Comparison of ENCODE assay signal across 1 cellular context in the genomic region with DNA sequence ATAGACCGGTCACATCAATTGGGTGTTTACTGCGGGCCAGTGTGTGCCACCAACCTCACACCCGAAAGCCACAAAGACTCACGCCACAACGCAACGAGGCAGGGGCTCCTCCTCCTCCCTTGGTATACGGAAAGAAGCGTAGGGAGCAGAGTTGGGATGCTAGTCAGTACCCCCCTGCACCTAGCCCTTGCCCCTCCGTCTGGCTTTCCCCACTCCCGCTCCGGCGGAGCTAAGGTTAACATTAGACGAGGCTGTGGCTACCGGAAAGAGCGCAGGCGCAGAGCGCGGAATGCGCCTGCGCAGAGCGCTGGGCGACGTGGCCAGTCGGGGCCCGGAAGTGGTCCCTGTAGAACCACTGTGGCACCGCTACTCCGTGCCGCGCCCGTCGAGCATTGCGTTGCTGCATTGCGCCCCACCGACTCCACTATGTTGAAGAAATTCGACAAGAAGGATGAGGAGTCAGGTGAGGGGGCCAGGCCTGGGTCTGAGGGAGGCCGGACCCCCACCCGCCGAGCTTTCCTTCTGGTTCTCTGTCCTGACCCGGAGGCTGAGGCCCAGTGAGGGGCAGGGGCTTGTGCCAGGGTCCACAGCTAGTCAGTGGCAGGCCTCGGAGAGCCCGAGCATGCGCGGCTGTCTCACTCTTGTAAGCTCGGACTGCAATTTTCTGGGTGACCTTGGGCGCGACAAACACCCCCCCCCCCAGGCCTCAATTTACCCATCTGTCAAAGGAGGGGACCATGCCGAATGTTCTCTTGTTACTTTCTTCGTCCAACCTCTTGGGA.
A peak's percentile ranks its signal among the peaks of the same experiment; 100 is the strongest.
TF ChIP-seq lines count a peak whose summit lies in the region.

A gene with protein sequence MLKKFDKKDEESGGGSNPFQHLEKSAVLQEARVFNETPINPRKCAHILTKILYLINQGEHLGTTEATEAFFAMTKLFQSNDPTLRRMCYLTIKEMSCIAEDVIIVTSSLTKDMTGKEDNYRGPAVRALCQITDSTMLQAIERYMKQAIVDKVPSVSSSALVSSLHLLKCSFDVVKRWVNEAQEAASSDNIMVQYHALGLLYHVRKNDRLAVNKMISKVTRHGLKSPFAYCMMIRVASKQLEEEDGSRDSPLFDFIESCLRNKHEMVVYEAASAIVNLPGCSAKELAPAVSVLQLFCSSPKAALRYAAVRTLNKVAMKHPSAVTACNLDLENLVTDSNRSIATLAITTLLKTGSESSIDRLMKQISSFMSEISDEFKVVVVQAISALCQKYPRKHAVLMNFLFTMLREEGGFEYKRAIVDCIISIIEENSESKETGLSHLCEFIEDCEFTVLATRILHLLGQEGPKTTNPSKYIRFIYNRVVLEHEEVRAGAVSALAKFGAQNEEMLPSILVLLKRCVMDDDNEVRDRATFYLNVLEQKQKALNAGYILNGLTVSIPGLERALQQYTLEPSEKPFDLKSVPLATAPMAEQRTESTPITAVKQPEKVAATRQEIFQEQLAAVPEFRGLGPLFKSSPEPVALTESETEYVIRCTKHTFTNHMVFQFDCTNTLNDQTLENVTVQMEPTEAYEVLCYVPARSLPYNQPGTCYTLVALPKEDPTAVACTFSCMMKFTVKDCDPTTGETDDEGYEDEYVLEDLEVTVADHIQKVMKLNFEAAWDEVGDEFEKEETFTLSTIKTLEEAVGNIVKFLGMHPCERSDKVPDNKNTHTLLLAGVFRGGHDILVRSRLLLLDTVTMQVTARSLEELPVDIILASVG (plus strand): TSS at position 323 of the 782 bp plus-strand sequence. CDS start 104 bp downstream, at position 427.

TF ChIP-seq in HepG2, 621 proteins besides CTCF, POLR2A, EP300 and RAD21 (continued from another document and continues in another):
- TF ChIP-seq NFYC (CRISPR knock-in tag; IDR thresholded peaks at IDR 0.05) (no peak; the same call in 1 of the 2 replicates), TRIM24 (CRISPR knock-in tag; IDR thresholded peaks at IDR 0.05) (no peak), ELF1 (CRISPR knock-in tag; IDR thresholded peaks at IDR 0.05) (peak; percentile 97), SSRP1 (CRISPR knock-in tag; IDR thresholded peaks at IDR 0.05) (no peak), SRSF9 (IDR thresholded peaks at IDR 0.05; ENCODE audit: borderline replicate concordance, insufficient read depth, low read depth, low read length, poor library complexity, severe bottlenecking) (no peak), ZNF501 (CRISPR knock-in tag; IDR thresholded peaks at IDR 0.05) (peak; percentile 84), KDM5A (IDR thresholded peaks at IDR 0.05; ENCODE audit: borderline replicate concordance, low read length) (peak; percentile 74; the same call in 1 of the 2 replicates), SP4 (CRISPR knock-in tag; IDR thresholded peaks at IDR 0.05) (peak; percentile 16; the same call in 1 of the 2 replicates), ERF (CRISPR knock-in tag; IDR thresholded peaks at IDR 0.05) (peak; percentile 74), ZIK1 (CRISPR knock-in tag; IDR thresholded peaks at IDR 0.05; ENCODE audit: borderline replicate concordance, low read depth) (0 out of 2 replicates have a peak, but pooled peaks have one; percentile 22), SPEN (CRISPR knock-in tag; IDR thresholded peaks at IDR 0.05; ENCODE audit: low read depth) (peak; percentile 80), ZNF563 (CRISPR knock-in tag; IDR thresholded peaks at IDR 0.05) (peak; percentile 86), FOXA3 (CRISPR knock-in tag; IDR thresholded peaks at IDR 0.05) (peak; percentile 22), KAT8 (CRISPR knock-in tag; IDR thresholded peaks at IDR 0.05) (peak; percentile 95), XBP1 (CRISPR knock-in tag; IDR thresholded peaks at IDR 0.05) (peak; percentile 56; the same call in 1 of the 2 replicates), SIX4 (CRISPR knock-in tag; IDR thresholded peaks at IDR 0.05) (peak; percentile 29; the same call in 1 of the 2 replicates), TAF1 (CRISPR knock-in tag; IDR thresholded peaks at IDR 0.05) (peak; percentile 89), ZNF335 (CRISPR knock-in tag; IDR thresholded peaks at IDR 0.05) (no peak; the same call in 1 of the 2 replicates), REL (CRISPR knock-in tag; conservative IDR thresholded peaks at IDR 0.05) (no peak), HDAC1 (CRISPR knock-in tag; IDR thresholded peaks at IDR 0.05) (peak; percentile 69; the same call in 1 of the 2 replicates), DNMT3B (CRISPR knock-in tag; conservative IDR thresholded peaks at IDR 0.05) (0 out of 2 replicates have a peak, but pooled peaks have one; percentile 6), ZNF883 (CRISPR knock-in tag; IDR thresholded peaks at IDR 0.05; ENCODE audit: not compliant biosample characterization) (peak; percentile 70), PCBP1 (IDR thresholded peaks at IDR 0.05; ENCODE audit: borderline replicate concordance, low read depth, low read length) (peak; percentile 60; the same call in 1 of the 2 replicates), ZNF124 (CRISPR knock-in tag; IDR thresholded peaks at IDR 0.05) (peak; percentile 46; the same call in 1 of the 2 replicates), DMAP1 (CRISPR knock-in tag; IDR thresholded peaks at IDR 0.05) (peak; percentile 99), GZF1 (CRISPR knock-in tag; IDR thresholded peaks at IDR 0.05) (peak; percentile 62), MYC (CRISPR knock-in tag; IDR thresholded peaks at IDR 0.05; ENCODE audit: borderline replicate concordance) (peak; percentile 75; the same call in 1 of the 2 replicates), AGO2 (optimal IDR thresholded peaks at IDR 0.05; ENCODE audit: low read depth, low read length) (peak; percentile 73), RFX5 (IDR thresholded peaks at IDR 0.05; ENCODE audit: low read depth, low read length) (no peak), ZNF766 (CRISPR knock-in tag; IDR thresholded peaks at IDR 0.05; ENCODE audit: borderline replicate concordance) (0 out of 2 replicates have a peak, but pooled peaks have one; percentile 5), ZNF468 (CRISPR knock-in tag; IDR thresholded peaks at IDR 0.05) (no peak), HIVEP1 (CRISPR knock-in tag; IDR thresholded peaks at IDR 0.05) (0 out of 2 replicates have a peak, but pooled peaks have one; percentile 9), SAP130 (CRISPR knock-in tag; IDR thresholded peaks at IDR 0.05; ENCODE audit: low read depth) (peak; percentile 93)
- TF ChIP-seq, protein P1, sequence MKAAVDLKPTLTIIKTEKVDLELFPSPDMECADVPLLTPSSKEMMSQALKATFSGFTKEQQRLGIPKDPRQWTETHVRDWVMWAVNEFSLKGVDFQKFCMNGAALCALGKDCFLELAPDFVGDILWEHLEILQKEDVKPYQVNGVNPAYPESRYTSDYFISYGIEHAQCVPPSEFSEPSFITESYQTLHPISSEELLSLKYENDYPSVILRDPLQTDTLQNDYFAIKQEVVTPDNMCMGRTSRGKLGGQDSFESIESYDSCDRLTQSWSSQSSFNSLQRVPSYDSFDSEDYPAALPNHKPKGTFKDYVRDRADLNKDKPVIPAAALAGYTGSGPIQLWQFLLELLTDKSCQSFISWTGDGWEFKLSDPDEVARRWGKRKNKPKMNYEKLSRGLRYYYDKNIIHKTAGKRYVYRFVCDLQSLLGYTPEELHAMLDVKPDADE (CRISPR knock-in tag; IDR thresholded peaks at IDR 0.05), result 0 out of 2 replicates have a peak, but pooled peaks have one; percentile 48
- TF ChIP-seq, protein P2, sequence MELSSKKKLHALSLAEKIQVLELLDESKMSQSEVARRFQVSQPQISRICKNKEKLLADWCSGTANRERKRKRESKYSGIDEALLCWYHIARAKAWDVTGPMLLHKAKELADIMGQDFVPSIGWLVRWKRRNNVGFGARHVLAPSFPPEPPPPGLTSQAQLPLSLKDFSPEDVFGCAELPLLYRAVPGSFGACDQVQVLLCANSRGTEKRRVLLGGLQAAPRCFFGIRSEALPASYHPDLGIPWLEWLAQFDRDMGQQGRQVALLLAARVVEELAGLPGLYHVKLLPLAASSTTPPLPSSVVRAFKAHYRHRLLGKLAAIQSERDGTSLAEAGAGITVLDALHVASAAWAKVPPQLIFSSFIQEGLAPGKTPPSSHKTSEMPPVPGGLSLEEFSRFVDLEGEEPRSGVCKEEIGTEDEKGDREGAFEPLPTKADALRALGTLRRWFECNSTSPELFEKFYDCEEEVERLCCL (CRISPR knock-in tag; IDR thresholded peaks at IDR 0.05; ENCODE audit: borderline replicate concordance), result 0 out of 2 replicates have a peak, but pooled peaks have one; percentile 81
- TF ChIP-seq, protein P3, sequence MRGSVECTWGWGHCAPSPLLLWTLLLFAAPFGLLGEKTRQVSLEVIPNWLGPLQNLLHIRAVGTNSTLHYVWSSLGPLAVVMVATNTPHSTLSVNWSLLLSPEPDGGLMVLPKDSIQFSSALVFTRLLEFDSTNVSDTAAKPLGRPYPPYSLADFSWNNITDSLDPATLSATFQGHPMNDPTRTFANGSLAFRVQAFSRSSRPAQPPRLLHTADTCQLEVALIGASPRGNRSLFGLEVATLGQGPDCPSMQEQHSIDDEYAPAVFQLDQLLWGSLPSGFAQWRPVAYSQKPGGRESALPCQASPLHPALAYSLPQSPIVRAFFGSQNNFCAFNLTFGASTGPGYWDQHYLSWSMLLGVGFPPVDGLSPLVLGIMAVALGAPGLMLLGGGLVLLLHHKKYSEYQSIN (CRISPR knock-in tag; IDR thresholded peaks at IDR 0.05; ENCODE audit: borderline replicate concordance), result no peak
- TF ChIP-seq, protein P4, sequence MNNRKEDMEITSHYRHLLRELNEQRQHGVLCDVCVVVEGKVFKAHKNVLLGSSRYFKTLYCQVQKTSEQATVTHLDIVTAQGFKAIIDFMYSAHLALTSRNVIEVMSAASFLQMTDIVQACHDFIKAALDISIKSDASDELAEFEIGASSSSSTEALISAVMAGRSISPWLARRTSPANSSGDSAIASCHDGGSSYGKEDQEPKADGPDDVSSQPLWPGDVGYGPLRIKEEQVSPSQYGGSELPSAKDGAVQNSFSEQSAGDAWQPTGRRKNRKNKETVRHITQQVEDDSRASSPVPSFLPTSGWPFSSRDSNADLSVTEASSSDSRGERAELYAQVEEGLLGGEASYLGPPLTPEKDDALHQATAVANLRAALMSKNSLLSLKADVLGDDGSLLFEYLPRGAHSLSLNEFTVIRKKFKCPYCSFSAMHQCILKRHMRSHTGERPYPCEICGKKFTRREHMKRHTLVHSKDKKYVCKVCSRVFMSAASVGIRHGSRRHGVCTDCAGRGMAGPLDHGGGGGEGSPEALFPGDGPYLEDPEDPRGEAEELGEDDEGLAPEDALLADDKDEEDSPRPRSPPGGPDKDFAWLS (CRISPR knock-in tag; IDR thresholded peaks at IDR 0.05; ENCODE audit: borderline replicate concordance), result 0 out of 2 replicates have a peak, but pooled peaks have one; percentile 22
- TF ChIP-seq, protein P5, sequence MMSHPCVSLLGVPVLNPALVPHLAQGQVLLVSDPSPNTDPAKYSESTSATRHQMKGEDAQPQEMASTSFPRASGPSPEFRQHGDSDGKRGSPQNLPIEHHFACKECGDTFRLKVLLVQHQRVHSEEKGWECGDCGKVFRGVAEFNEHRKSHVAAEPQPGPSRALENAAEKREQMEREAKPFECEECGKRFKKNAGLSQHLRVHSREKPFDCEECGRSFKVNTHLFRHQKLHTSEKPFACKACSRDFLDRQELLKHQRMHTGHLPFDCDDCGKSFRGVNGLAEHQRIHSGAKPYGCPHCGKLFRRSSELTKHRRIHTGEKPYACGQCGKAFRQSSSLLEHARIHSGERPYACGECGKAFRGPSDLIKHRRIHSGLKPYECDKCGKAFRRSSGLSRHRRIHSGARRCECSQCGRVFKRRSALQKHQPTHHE (CRISPR knock-in tag; IDR thresholded peaks at IDR 0.05; ENCODE audit: borderline replicate concordance), result peak; percentile 61; the same call in 1 of the 2 replicates
- TF ChIP-seq, protein P6, sequence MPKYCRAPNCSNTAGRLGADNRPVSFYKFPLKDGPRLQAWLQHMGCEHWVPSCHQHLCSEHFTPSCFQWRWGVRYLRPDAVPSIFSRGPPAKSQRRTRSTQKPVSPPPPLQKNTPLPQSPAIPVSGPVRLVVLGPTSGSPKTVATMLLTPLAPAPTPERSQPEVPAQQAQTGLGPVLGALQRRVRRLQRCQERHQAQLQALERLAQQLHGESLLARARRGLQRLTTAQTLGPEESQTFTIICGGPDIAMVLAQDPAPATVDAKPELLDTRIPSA (CRISPR knock-in tag; IDR thresholded peaks at IDR 0.05; ENCODE audit: borderline replicate concordance), result 0 out of 2 replicates have a peak, but pooled peaks have one; percentile 82
- TF ChIP-seq, protein P7, sequence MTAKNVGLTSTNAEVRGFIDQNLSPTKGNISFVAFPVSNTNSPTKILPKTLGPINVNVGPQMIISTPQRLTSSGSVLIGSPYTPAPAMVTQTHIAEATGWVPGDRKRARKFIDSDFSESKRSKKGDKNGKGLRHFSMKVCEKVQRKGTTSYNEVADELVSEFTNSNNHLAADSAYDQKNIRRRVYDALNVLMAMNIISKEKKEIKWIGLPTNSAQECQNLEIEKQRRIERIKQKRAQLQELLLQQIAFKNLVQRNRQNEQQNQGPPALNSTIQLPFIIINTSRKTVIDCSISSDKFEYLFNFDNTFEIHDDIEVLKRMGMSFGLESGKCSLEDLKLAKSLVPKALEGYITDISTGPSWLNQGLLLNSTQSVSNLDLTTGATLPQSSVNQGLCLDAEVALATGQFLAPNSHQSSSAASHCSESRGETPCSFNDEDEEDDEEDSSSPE (CRISPR knock-in tag; IDR thresholded peaks at IDR 0.05), result peak; percentile 43; the same call in 1 of the 2 replicates
